6 cellular contexts compared by ENCODE assay signal in the genomic region with DNA sequence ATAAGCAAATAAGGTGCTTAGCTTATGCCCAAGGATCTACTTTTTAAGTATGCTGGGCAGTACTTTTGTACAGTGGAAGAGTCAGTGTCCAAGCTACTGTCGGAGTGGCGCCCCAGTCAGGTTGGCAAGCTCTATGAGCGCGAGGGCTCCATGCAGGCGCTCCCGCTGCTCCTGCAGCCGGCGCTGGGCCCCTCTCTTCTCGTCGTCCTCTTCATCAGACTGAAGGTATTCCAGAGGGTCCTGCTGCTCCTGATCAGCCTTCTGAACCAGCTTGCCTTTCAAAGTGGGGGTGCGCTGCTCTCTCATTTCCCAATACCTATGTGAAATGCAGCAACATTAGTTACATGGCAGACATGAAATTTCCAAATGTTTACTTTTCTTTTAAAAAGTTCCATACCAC.
"Had no signal": no experiment of that assay in that cellular context is flagged by ENCODE, and none has a peak within 500 bp of the region (broad histone marks: within the 10 kb centered on the region; RNA-seq: fewer than 3 reads in every experiment).

No MANE protein-coding gene starts in this region.

- ATAC-seq: GM23338 had no signal

- H3K27me3 Mint-ChIP-seq: IgD-negative memory B cell had no signal

- H3K4me3 Mint-ChIP-seq: GM23338, H9, IgD-negative memory B cell had no signal

- H3K9me3 Mint-ChIP-seq: GM23338, H9, IgD-negative memory B cell had no signal

- H3K27ac ChIP-seq: HL-60 had no signal

- H3K4me3 ChIP-seq: GM23338 had no signal

- H3K4me2 ChIP-seq: GM23338 had no signal

- DNase-seq: H9, HCEC 1CT, KBM-7 had no signal

- H2AFZ ChIP-seq: GM23338 had no signal

- H3K27ac Mint-ChIP-seq: GM23338, H9, IgD-negative memory B cell had no signal
